Comparison of ENCODE assay signal across 27 cellular contexts in the genomic region with DNA sequence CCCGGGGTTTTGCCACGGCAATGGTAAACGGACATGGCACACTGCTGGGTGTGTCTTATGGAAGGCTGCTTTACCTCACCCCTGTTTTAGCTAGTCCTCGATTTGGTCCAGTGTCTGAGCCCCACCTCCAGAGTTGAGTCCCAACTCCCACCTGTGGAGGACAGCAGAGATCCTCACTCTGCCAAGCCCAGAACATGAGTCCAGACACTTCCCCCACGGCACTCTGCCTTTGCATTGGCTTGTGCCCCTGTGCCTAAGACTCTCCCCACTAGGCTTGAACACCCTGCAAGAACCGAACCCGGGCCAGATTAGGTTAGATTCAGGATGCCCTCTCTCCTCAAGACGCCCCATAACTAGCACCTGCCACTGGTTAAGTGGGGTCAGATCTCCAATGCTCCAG. TPM values are rescaled to one million over a fixed set of nuclear protein-coding genes. Genes with fewer than 3 reads are reported as not detected.
"Had no signal": no experiment of that assay in that cellular context is flagged by ENCODE, and none has a peak within 500 bp of the region (broad histone marks: within the 10 kb centered on the region; RNA-seq: fewer than 3 reads in every experiment).

No MANE protein-coding gene starts in this region.

- H3K4me1 ChIP-seq: colonic mucosa, esophagus muscularis mucosa, gastroesophageal sphincter, right atrium auricular region, testis, tibial nerve had no signal

- H3K4me3 Mint-ChIP-seq: immature natural killer cell; naive thymus-derived CD4-positive, alpha-beta T cell; nephron progenitor cell; stimulated activated effector memory CD8-positive, alpha-beta T cell treated with anti-CD3 and anti-CD28 coated beads, Interleukin-12 subunit alpha, Interleukin-12 subunit beta, amount 100 ng/mL, for 72 hours had no signal

- H3K9me3 ChIP-seq: colonic mucosa, neutrophil, testis had no signal

- H3K27me3 ChIP-seq: colonic mucosa, neutrophil, right atrium auricular region, testis, tibial nerve had no signal

- H3K27ac Mint-ChIP-seq: immature natural killer cell; nephron progenitor cell; stimulated activated effector memory CD8-positive, alpha-beta T cell treated with anti-CD3 and anti-CD28 coated beads, Interleukin-12 subunit alpha, Interleukin-12 subunit beta, amount 100 ng/mL, for 72 hours had no signal

- H3K4me1 Mint-ChIP-seq: immature natural killer cell; nephron progenitor cell; stimulated activated effector memory CD8-positive, alpha-beta T cell treated with anti-CD3 and anti-CD28 coated beads, Interleukin-12 subunit alpha, Interleukin-12 subunit beta, amount 100 ng/mL, for 72 hours had no signal

- H3K36me3 ChIP-seq: colonic mucosa, esophagus muscularis mucosa, gastroesophageal sphincter, neutrophil, right atrium auricular region, tibial nerve had no signal

- H3K36me3 Mint-ChIP-seq: immature natural killer cell; stimulated activated effector memory CD8-positive, alpha-beta T cell treated with anti-CD3 and anti-CD28 coated beads, Interleukin-12 subunit alpha, Interleukin-12 subunit beta, amount 100 ng/mL, for 72 hours had no signal

- H3K27ac ChIP-seq: colonic mucosa, dorsolateral prefrontal cortex, esophagus muscularis mucosa, gastroesophageal sphincter, neutrophil, right atrium auricular region, testis, tibial nerve had no signal

- H3K4me3 ChIP-seq: colonic mucosa, dorsolateral prefrontal cortex, esophagus muscularis mucosa, gastroesophageal sphincter, right atrium auricular region, testis, tibial nerve had no signal

- DNase-seq: caudate nucleus; colonic mucosa; dorsolateral prefrontal cortex; effector CD8-positive, alpha-beta T cell; glutamatergic neuron; immature natural killer cell; mesendoderm; nephron progenitor cell; posterior cingulate gyrus; small intestine; stimulated activated CD4-positive, alpha-beta T cell treated with anti-CD3 and anti-CD28 coated beads, Interleukin-12 subunit alpha, Interleukin-12 subunit beta, amount 100 ng/mL, for 4 hours; stimulated activated CD4-positive, alpha-beta T cell treated with anti-CD3 and anti-CD28 coated beads, Interleukin-2, amount 100 ng/mL, for 48 hours; stimulated activated CD8-positive, alpha-beta memory T cell treated with anti-CD3 and anti-CD28 coated beads, Interleukin-4, amount 100 ng/mL, for 48 hours; stimulated activated naive CD8-positive, alpha-beta T cell treated with anti-CD3 and anti-CD28 coated beads, Interleukin-15, Interleukin-2, amounts not matched to agents 100 U/mL and 50 U/mL, for 24 hours; testis had no signal

- H3K9me3 Mint-ChIP-seq: immature natural killer cell; stimulated activated effector memory CD8-positive, alpha-beta T cell treated with anti-CD3 and anti-CD28 coated beads, Interleukin-12 subunit alpha, Interleukin-12 subunit beta, amount 100 ng/mL, for 72 hours had no signal

RNA-seq across cellular contexts. Expression of a gene that starts 59.8 kb away (rescaled TPM):
- total RNA-seq: fibroblast of villous mesenchyme; lung microvascular endothelial cell; mononuclear cell; naive thymus-derived CD4-positive, alpha-beta T cell; osteocyte had no signal
- polyA plus RNA-seq: immature natural killer cell; keratinocyte; naive thymus-derived CD4-positive, alpha-beta T cell had no signal
